In the genomic region with DNA sequence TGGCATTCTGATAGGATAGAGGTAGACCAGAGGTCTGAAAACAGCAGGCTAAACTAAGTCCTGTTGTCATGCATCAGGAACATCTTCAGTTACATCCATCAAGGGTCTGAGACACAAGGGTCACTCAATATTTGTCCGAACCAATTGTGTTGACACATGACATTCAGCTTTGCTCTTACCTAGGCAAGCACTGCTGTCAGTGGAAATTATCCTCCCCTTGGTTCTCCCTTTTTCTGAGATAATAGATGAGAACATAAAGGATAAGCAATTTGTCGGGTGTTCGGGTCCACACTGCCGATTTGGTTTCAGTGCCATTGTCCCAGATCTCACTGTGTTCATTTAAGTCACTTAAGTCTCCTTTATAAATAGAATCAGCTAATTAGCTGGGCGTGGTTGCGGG, we compare ENCODE assay signal across 7 cellular contexts.
"Had no signal": no experiment of that assay in that cellular context is flagged by ENCODE, and none has a peak within 500 bp of the region (broad histone marks: within the 10 kb centered on the region; RNA-seq: fewer than 3 reads in every experiment).

No MANE protein-coding gene starts in this region.

- H3K27ac ChIP-seq: HL-60 had no signal

- ATAC-seq: GM23338, HepG2 had no signal

- DNase-seq: H9, HCEC 1CT, HFFc6, KBM-7 had no signal

- H3K4me3 ChIP-seq: GM23338 had no signal
